Comparison of ENCODE assay signal across 15 cellular contexts in the genomic region with DNA sequence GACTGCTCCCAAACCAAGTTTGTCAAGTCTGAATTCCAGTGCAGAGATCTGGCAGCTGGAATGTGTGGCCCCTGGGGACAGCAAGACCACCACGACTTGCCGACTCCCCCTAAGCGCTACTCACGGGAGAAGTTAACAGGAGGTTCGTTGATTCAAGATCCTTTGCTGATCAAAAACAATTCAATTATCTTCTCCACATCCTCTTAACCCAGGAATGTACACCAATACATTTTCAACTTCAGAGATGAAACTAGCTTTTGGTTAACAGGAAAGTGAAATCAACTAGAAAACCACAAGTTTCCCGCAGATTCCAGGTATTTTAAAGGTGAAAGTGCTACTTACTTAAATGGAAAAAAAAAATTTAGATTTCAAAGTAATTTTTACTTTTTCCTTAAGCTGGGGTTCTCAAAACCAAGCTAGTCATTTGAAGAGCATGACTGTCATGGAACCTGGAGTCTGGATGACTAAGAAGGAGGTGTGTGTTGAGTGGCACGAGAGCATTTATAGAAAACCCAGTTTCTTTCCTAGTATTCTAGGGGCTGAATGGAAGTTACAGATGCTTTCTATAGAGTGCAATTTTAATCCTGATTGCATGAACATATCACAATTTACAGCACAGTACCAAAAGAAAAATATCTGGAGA.
"Had no signal": no experiment of that assay in that cellular context is flagged by ENCODE, and none has a peak within 500 bp of the region (broad histone marks: within the 10 kb centered on the region; RNA-seq: fewer than 3 reads in every experiment).

No MANE protein-coding gene starts in this region.

- H3K27ac Mint-ChIP-seq: endodermal cell, immature natural killer cell, nephron progenitor cell, progenitor cell of endocrine pancreas, T-cell had no signal

- DNase-seq: activated CD4-positive, alpha-beta T cell treated with anti-CD3 and anti-CD28 coated beads for 48 hours; activated CD8-positive, alpha-beta memory T cell treated with anti-CD3 and anti-CD28 coated beads, Interleukin-2, amount 50 U/mL, for 4 hours; activated effector memory CD4-positive, alpha-beta T cell treated with Interleukin-2 at 50 U/mL for 16 hours; dorsolateral prefrontal cortex; endodermal cell; head of caudate nucleus; immature natural killer cell; mesendoderm; nephron progenitor cell; occipital lobe; Right ventricle myocardium superior; SK-N-SH; T-cell; thyroid gland had no signal

- H3K9me3 Mint-ChIP-seq: endodermal cell, immature natural killer cell, nephron progenitor cell, T-cell had no signal

- H3K36me3 Mint-ChIP-seq: immature natural killer cell, T-cell had no signal

- H3K4me1 Mint-ChIP-seq: immature natural killer cell, T-cell had no signal

- H3K4me3 Mint-ChIP-seq: endodermal cell, immature natural killer cell, nephron progenitor cell, T-cell had no signal
